Comparison of ENCODE assay signal across 22 cellular contexts in genomic region chr22:26393929-26394328, GRCh38. TPM values are rescaled to one million over a fixed set of nuclear protein-coding genes. Genes with fewer than 3 reads are reported as not detected.
DNase-seq lines count a peak whose midpoint lies in the region; ATAC-seq and TF ChIP-seq lines count a peak whose summit lies in the region.
"Had no signal": no experiment of that assay in that cellular context is flagged by ENCODE, and none has a peak within 500 bp of the region (broad histone marks: within the 10 kb centered on the region; RNA-seq: fewer than 3 reads in every experiment).

No MANE protein-coding gene starts in this region.

- H3K9me3 ChIP-seq in HUES64 (ENCODE audit: insufficient read depth, low read depth, low read length) (no peaks in the 10 kb centered on the region), hepatocyte (ENCODE audit: low read depth) (no peaks in the 10 kb centered on the region), esophagus muscularis mucosa (no peaks in the 10 kb centered on the region), psoas muscle (no peaks in the 10 kb centered on the region)
- H3K9me3 ChIP-seq: upper lobe of left lung had no signal

- H3K27me3 ChIP-seq in HUES64 (ENCODE audit: insufficient read depth, low read length) (no peaks in the 10 kb centered on the region), kidney epithelial cell (ENCODE audit: control insufficient read depth, insufficient read depth, low read length) (no peaks in the 10 kb centered on the region), hepatocyte (no peaks in the 10 kb centered on the region), esophagus muscularis mucosa (peaks cover 0 to 26% (median 2%) of the 10 kb centered on the region in 4 donors), psoas muscle (ENCODE audit: insufficient read depth in 3 of 3, low read length in 2 of 3) (no peaks in the 10 kb centered on the region)
- H3K27me3 ChIP-seq: dorsolateral prefrontal cortex, upper lobe of left lung had no signal

- TF ChIP-seq EP300 in esophagus muscularis mucosa (IDR thresholded peaks at IDR 0.05), result no peak

- TF ChIP-seq POLR2A in esophagus muscularis mucosa (IDR thresholded peaks at IDR 0.05; ENCODE audit: low read depth), result no peak

- no peaks in the 10 kb centered on the region for H3K9me3 Mint-ChIP-seq in chondrocyte (ENCODE audit: low read depth)
- no peaks in the 10 kb centered on the region for H3K9me3 Mint-ChIP-seq in effector memory CD8-positive, alpha-beta T cell
- H3K9me3 Mint-ChIP-seq: CD8-positive, alpha-beta memory T cell; stimulated activated naive CD8-positive, alpha-beta T cell treated with anti-CD3 and anti-CD28 coated beads, Interleukin-15, amount 100 ng/mL, for 72 hours had no signal

- no peak overlapping the region for H2AFZ ChIP-seq in hepatocyte

- no peaks in the 10 kb centered on the region for H3K36me3 ChIP-seq in HUES64 (ENCODE audit: insufficient read depth, low read length)
- no peaks in the 10 kb centered on the region for H3K36me3 ChIP-seq in kidney epithelial cell (ENCODE audit: control insufficient read depth, insufficient read depth, low read length)
- no peaks in the 10 kb centered on the region for H3K36me3 ChIP-seq in hepatocyte (replicated peaks; ENCODE audit: insufficient read depth, low read depth)
- H3K36me3 ChIP-seq in esophagus muscularis mucosa, result no peaks in the 10 kb centered on the region
- no peaks in the 10 kb centered on the region for H3K36me3 ChIP-seq in psoas muscle (ENCODE audit: insufficient read depth in 1 of 2, low read depth in 1 of 2)
- H3K36me3 ChIP-seq: upper lobe of left lung had no signal

- no peak overlapping the region for H3K4me3 ChIP-seq in GM12864 (ENCODE audit: low read depth, low read length)
- no peak overlapping the region for H3K4me3 ChIP-seq in HUES64 (ENCODE audit: low read length)
- no peak overlapping the region for H3K4me3 ChIP-seq in kidney epithelial cell (ENCODE audit: low read depth, low read length)
- no peak overlapping the region for H3K4me3 ChIP-seq in hepatocyte
- no peak overlapping the region for H3K4me3 ChIP-seq in esophagus muscularis mucosa
- no peak overlapping the region for H3K4me3 ChIP-seq in psoas muscle
- H3K4me3 ChIP-seq: dorsolateral prefrontal cortex, smooth muscle cell, upper lobe of left lung had no signal

- H4K20me1 ChIP-seq in hepatocyte (ENCODE audit: insufficient read depth, poor library complexity, severe bottlenecking), result no peaks in the 10 kb centered on the region

- H3K9me2 ChIP-seq in hepatocyte (replicated peaks; ENCODE audit: insufficient read depth), result no peaks in the 10 kb centered on the region

- WGBS in HUES64, result 63% methylated on average over 2 of the region's 2 CpGs
- 84% methylated on average over 2 of the region's 2 CpGs for WGBS in hepatocyte (ENCODE audit: low lambda C conversion rate, missing lambda C conversion rate)
- 0% methylated on average over 1 of the region's 2 CpGs for WGBS in esophagus muscularis mucosa
- WGBS in psoas muscle, 3 donors, result 46 to 54% (median 48%) methylated on average over 2 of the region's 2 CpGs

- no peak overlapping the region for H3K4me2 ChIP-seq in hepatocyte
- H3K4me2 ChIP-seq: KMS-11, smooth muscle cell had no signal

- no peak overlapping the region for H3K4me3 Mint-ChIP-seq in chondrocyte (ENCODE audit: unreplicated experiment)
- no peak overlapping the region for H3K4me3 Mint-ChIP-seq in effector memory CD8-positive, alpha-beta T cell
- H3K4me3 Mint-ChIP-seq: CD8-positive, alpha-beta memory T cell; stimulated activated naive CD8-positive, alpha-beta T cell treated with anti-CD3 and anti-CD28 coated beads, Interleukin-15, amount 100 ng/mL, for 72 hours had no signal

- H3K36me3 Mint-ChIP-seq in chondrocyte (ENCODE audit: low read depth), result no peaks in the 10 kb centered on the region
- H3K36me3 Mint-ChIP-seq in effector memory CD8-positive, alpha-beta T cell (ENCODE audit: insufficient read depth), result no peaks in the 10 kb centered on the region
- H3K36me3 Mint-ChIP-seq: CD8-positive, alpha-beta memory T cell had no signal

- H3K27me3 Mint-ChIP-seq in chondrocyte (ENCODE audit: low read depth), result peaks cover 16% of the 10 kb centered on the region
- peaks cover 16 to 29% of the 10 kb centered on the region in 2 donors for H3K27me3 Mint-ChIP-seq in effector memory CD8-positive, alpha-beta T cell
- H3K27me3 Mint-ChIP-seq: stimulated activated naive CD8-positive, alpha-beta T cell treated with anti-CD3 and anti-CD28 coated beads, Interleukin-15, amount 100 ng/mL, for 72 hours had no signal

- H3K27ac ChIP-seq in HUES64 (ENCODE audit: low read depth, low read length) (peak overlapping the region; percentile 65; the same call in 1 of the 2 replicates), hepatocyte (no peak overlapping the region), esophagus muscularis mucosa (replicated peaks in 1 of 4) (no peak overlapping the region), psoas muscle (no peak overlapping the region)
- H3K27ac ChIP-seq: dorsolateral prefrontal cortex, KMS-11, upper lobe of left lung had no signal

- H3K4me1 ChIP-seq in HUES64 (ENCODE audit: insufficient read depth, low read length), result peaks cover 15% of the 10 kb centered on the region
- no peaks in the 10 kb centered on the region for H3K4me1 ChIP-seq in hepatocyte (ENCODE audit: insufficient read depth)
- no peaks in the 10 kb centered on the region for H3K4me1 ChIP-seq in esophagus muscularis mucosa
- no peaks in the 10 kb centered on the region for H3K4me1 ChIP-seq in psoas muscle
- H3K4me1 ChIP-seq: upper lobe of left lung had no signal

- TF ChIP-seq CTCF in GM12864 (IDR thresholded peaks at IDR 0.05; ENCODE audit: low read depth, low read length, missing control alignments) (peak; percentile 40), chondrocyte (IDR thresholded peaks at IDR 0.05) (peak; percentile 16), kidney epithelial cell (IDR thresholded peaks at IDR 0.05; ENCODE audit: insufficient read depth, low read length, poor library complexity, severe bottlenecking) (peak; percentile 9), hepatocyte (IDR thresholded peaks at IDR 0.05; ENCODE audit: poor library complexity) (no peak), esophagus muscularis mucosa (IDR thresholded peaks at IDR 0.05) (no peak), psoas muscle (IDR thresholded peaks at IDR 0.05) (no peak)

- intact Hi-C loops in esophagus muscularis mucosa (cut with DNase I) (no loop called here), psoas muscle (cut with DNase I) (loop anchor here in 1 of 2 donors (10.0 kb wide), 1 partner anchor 271 kb away; no protein-coding TSS in a partner anchor)

- DNase-seq in GM12864 (ENCODE audit: low read depth) (no peak), chondrocyte (ENCODE audit: low spot score) (no peak), kidney epithelial cell (ENCODE audit: low read depth) (no peak), hepatocyte (ENCODE audit: low spot score) (no peak), esophagus muscularis mucosa (ENCODE audit: extremely low spot score) (no peak), psoas muscle (no peak)
- no peak for DNase-seq in effector memory CD8-positive, alpha-beta T cell
- DNase-seq: activated CD4-positive, alpha-beta T cell treated with anti-CD3 and anti-CD28 coated beads, Interleukin-2, amount 50 U/mL, for 4 hours; CD8-positive, alpha-beta memory T cell; dorsolateral prefrontal cortex; NCI-H187; NCI-H748 treated with DMSO at 0.1 percent for 48 hours; SHP77; stimulated activated CD4-positive, alpha-beta T cell treated with anti-CD3 and anti-CD28 coated beads, Interleukin-4, amount 100 ng/mL, for 24 hours; stimulated activated naive CD8-positive, alpha-beta T cell treated with anti-CD3 and anti-CD28 coated beads, Interleukin-15, amount 100 ng/mL, for 72 hours; T-helper 1 cell; upper lobe of left lung had no signal

- peaks cover 3% of the 10 kb centered on the region for H3K4me1 Mint-ChIP-seq in chondrocyte (ENCODE audit: low read depth)
- H3K4me1 Mint-ChIP-seq in effector memory CD8-positive, alpha-beta T cell (ENCODE audit: low read depth in 2 of 2), result no peaks in the 10 kb centered on the region
- H3K4me1 Mint-ChIP-seq: CD8-positive, alpha-beta memory T cell had no signal

- H3K9ac ChIP-seq in HUES64 (ENCODE audit: low read depth, low read length), result no peak overlapping the region
- H3K9ac ChIP-seq: KMS-11 had no signal

- no peaks in the 10 kb centered on the region for H3K79me2 ChIP-seq in hepatocyte

- no peak overlapping the region for H3K27ac Mint-ChIP-seq in chondrocyte (ENCODE audit: unreplicated experiment)
- H3K27ac Mint-ChIP-seq in effector memory CD8-positive, alpha-beta T cell, result no peak overlapping the region
- H3K27ac Mint-ChIP-seq: CD8-positive, alpha-beta memory T cell had no signal

- no peak for ATAC-seq in psoas muscle
- no peak for ATAC-seq in effector memory CD8-positive, alpha-beta T cell (replicated peaks)
- ATAC-seq: esophagus mucosa; left lobe of liver; stimulated activated naive CD8-positive, alpha-beta T cell treated with anti-CD3 and anti-CD28 coated beads, Interleukin-15, amount 100 ng/mL, for 72 hours had no signal

RNA-seq across cellular contexts. Expression of gene ASPHD2, which starts 35.1 kb away (rescaled TPM):
- polyA plus RNA-seq in HUES64 (2013, experiment 1 of 2), result 6.9 TPM
- 9.3 TPM for polyA plus RNA-seq in HUES64 (2013, experiment 2 of 2)
- 5.5 to 6.9 TPM (median 6.8 TPM) in 3 replicates for total RNA-seq in chondrocyte
- 10.6 and 16.3 TPM in 2 replicates for total RNA-seq in kidney epithelial cell
- 1.2 and 1.4 TPM in 2 replicates for total RNA-seq in hepatocyte
- polyA plus RNA-seq in hepatocyte, result 1.7 and 2.6 TPM in 2 replicates
- total RNA-seq in esophagus muscularis mucosa, result 1 to 10 TPM in 2 of 4 donors, under 1 TPM in 2; 0.42 to 1.1 (median 0.88) TPM
- under 1 TPM in 3 of 4 donors, not detected in 1; 0.08 to 0.24 (median 0.20) TPM for total RNA-seq in psoas muscle
- polyA plus RNA-seq in psoas muscle, result under 1 TPM; 0.04 to 0.38 (median 0.07) TPM

Comparison
In these comparisons a context has a peak if more than half of its experiments do, and no peak if none do; other contexts are left out.
1. CTCF ChIP-seq: peak in GM12864 (single experiment), chondrocyte (single experiment) and kidney epithelial cell (single experiment); none in hepatocyte (single experiment), esophagus muscularis mucosa (0 of 3) and psoas muscle (single experiment).